Comparison of ENCODE assay signal across 33 cellular contexts in genomic region chr1:230982698-230983097, GRCh38. TPM values are rescaled to one million over a fixed set of nuclear protein-coding genes. Genes with fewer than 3 reads are reported as not detected.
DNase-seq lines count a peak whose midpoint lies in the region; TF ChIP-seq lines count a peak whose summit lies in the region.
"Had no signal": no experiment of that assay in that cellular context is flagged by ENCODE, and none has a peak within 500 bp of the region (broad histone marks: within the 10 kb centered on the region; RNA-seq: fewer than 3 reads in every experiment).

No MANE protein-coding gene starts in this region.

- DNase-seq in AG04450 (ENCODE audit: low read depth, low spot score) (peak; percentile 77), HFFc6 (peak; percentile 63), choroid plexus epithelial cell (ENCODE audit: low read depth) (peak; percentile 79), iris pigment epithelial cell (ENCODE audit: low read depth) (peak; percentile 89), NCI-H446 (lab: John Stamatoyannopoulos, UW) (no peak), COR-L47 (lab: John Stamatoyannopoulos, UW) (no peak), adrenal gland (no peak)
- no peak for DNase-seq in stimulated activated naive CD4-positive, alpha-beta T cell treated with Interleukin-2 at 50 U/mL for 16 hours (lab: John Stamatoyannopoulos, UW)
- DNase-seq: 8988T; activated CD4-positive, alpha-beta memory T cell treated with anti-CD3 and anti-CD28 coated beads, Interleukin-2, amount 10 ng/mL, durations not matched to agents 7 days and 5 days; activated CD4-positive, alpha-beta T cell treated with anti-CD3 and anti-CD28 coated beads for 1 hour; activated CD8-positive, alpha-beta memory T cell treated with anti-CD3 and anti-CD28 coated beads, Interleukin-2, amount 50 U/mL, for 48 hours; BE2C; GF-D8; head of caudate nucleus; Karpas-422; mucosa of descending colon; NCI-H146; NCI-H2107; NCI-H446 treated with DMSO at 0.1 percent for 48 hours; NCI-H82; ovary; retina; small intestine; stimulated activated CD4-positive, alpha-beta T cell treated with anti-CD3 and anti-CD28 coated beads, Interleukin-2, amount 100 ng/mL, for 24 hours; upper lobe of right lung had no signal

- H3K4me3 ChIP-seq in AG04450 (ENCODE audit: low read depth, low read length) = no peak overlapping the region
- no peak overlapping the region for H3K4me3 ChIP-seq in choroid plexus epithelial cell (ENCODE audit: low read depth, low read length)
- H3K4me3 ChIP-seq in adrenal gland = no peak overlapping the region
- H3K4me3 ChIP-seq: lung, mucosa of descending colon, ovary, SK-N-MC, upper lobe of right lung had no signal

- POLR2A ChIA-PET in AG04450 (lab: Yijun Ruan, JAX) = no interaction called here

- intact Hi-C loops in adrenal gland (cut with DNase I) = no loop called here

- peaks cover 8 to 27% of the 10 kb centered on the region in 2 donors for H3K4me1 ChIP-seq in adrenal gland (replicated peaks in 1 of 2)
- H3K4me1 ChIP-seq: BE2C had no signal

- H3K27ac Mint-ChIP-seq in HFFc6 = no peak overlapping the region
- H3K27ac Mint-ChIP-seq: activated CD4-positive, alpha-beta memory T cell treated with anti-CD3 and anti-CD28 coated beads, Interleukin-2, amount 10 ng/mL, durations not matched to agents 7 days and 5 days; activated naive CD8-positive, alpha-beta T cell; activated T-helper 2 cell treated with anti-CD3 and anti-CD28 coated beads, Interferon-gamma antibody, Interleukin-2, Interleukin-4, amounts not matched to agents 10 μg/mL and 5 μg/mL and 100 μg/mL, durations not matched to agents 14 hours and 24 hours and 36 hours; natural killer cell treated with Interleukin-12 subunit alpha and Interleukin-12 subunit beta and Interleukin-15 and Interleukin-18, amount 100 ng/mL, for 72 hours; T-helper 1 cell treated with Interleukin-12 subunit alpha and Interleukin-12 subunit beta and Interleukin-4 antibody, amounts not matched to agents 30 μg/mL and 1 μg/mL, for 36 hours had no signal

- H3K27me3 Mint-ChIP-seq in HFFc6 (ENCODE audit: insufficient read depth) = no peaks in the 10 kb centered on the region
- H3K27me3 Mint-ChIP-seq: activated CD4-positive, alpha-beta memory T cell treated with anti-CD3 and anti-CD28 coated beads, Interleukin-2, amount 10 ng/mL, durations not matched to agents 7 days and 5 days; activated naive CD8-positive, alpha-beta T cell; natural killer cell treated with Interleukin-12 subunit alpha and Interleukin-12 subunit beta and Interleukin-15 and Interleukin-18, amount 100 ng/mL, for 72 hours had no signal

- H3K9me3 ChIP-seq in AG04450 (ENCODE audit: control insufficient read depth, insufficient read depth, low read length) (no peaks in the 10 kb centered on the region), adrenal gland (replicated peaks in 1 of 3) (no peaks in the 10 kb centered on the region)
- H3K9me3 ChIP-seq: BE2C, mucosa of descending colon, ovary, upper lobe of right lung had no signal

- H3K4me3 Mint-ChIP-seq in HFFc6 = no peak overlapping the region
- H3K4me3 Mint-ChIP-seq: activated CD4-positive, alpha-beta memory T cell treated with anti-CD3 and anti-CD28 coated beads, Interleukin-2, amount 10 ng/mL, durations not matched to agents 7 days and 5 days; activated naive CD8-positive, alpha-beta T cell; natural killer cell treated with Interleukin-12 subunit alpha and Interleukin-12 subunit beta and Interleukin-15 and Interleukin-18, amount 100 ng/mL, for 72 hours; T-helper 1 cell treated with Interleukin-12 subunit alpha and Interleukin-12 subunit beta and Interleukin-4 antibody, amounts not matched to agents 30 μg/mL and 1 μg/mL, for 36 hours had no signal

- peaks cover 0 to 4% of the 10 kb centered on the region in 2 donors for H3K36me3 ChIP-seq in adrenal gland (replicated peaks in 1 of 2)
- H3K36me3 ChIP-seq: BE2C, ovary had no signal

- WGBS in adrenal gland, 4 donors = 67 to 81% (median 78%) methylated on average over 4 of the region's 4 CpGs

- TF ChIP-seq POLR2A in adrenal gland (IDR thresholded peaks at IDR 0.05) = no peak

- no peak for TF ChIP-seq CTCF in AG04450 (IDR thresholded peaks at IDR 0.05; ENCODE audit: low read depth, low read length)
- TF ChIP-seq CTCF in HFFc6 (IDR thresholded peaks at IDR 0.05) = no peak
- no peak for TF ChIP-seq CTCF in choroid plexus epithelial cell (conservative IDR thresholded peaks at IDR 0.05; ENCODE audit: low read depth, low read length)
- no peak for TF ChIP-seq CTCF in adrenal gland (IDR thresholded peaks at IDR 0.05)

- CTCF ChIA-PET in AG04450 (lab: Charles Lee) = no interaction called here

- H3K9me3 Mint-ChIP-seq in HFFc6 = no peaks in the 10 kb centered on the region
- H3K9me3 Mint-ChIP-seq: activated CD4-positive, alpha-beta memory T cell treated with anti-CD3 and anti-CD28 coated beads, Interleukin-2, amount 10 ng/mL, durations not matched to agents 7 days and 5 days; activated T-helper 2 cell treated with anti-CD3 and anti-CD28 coated beads, Interferon-gamma antibody, Interleukin-2, Interleukin-4, amounts not matched to agents 10 μg/mL and 5 μg/mL and 100 μg/mL, durations not matched to agents 14 hours and 24 hours and 36 hours; natural killer cell treated with Interleukin-12 subunit alpha and Interleukin-12 subunit beta and Interleukin-15 and Interleukin-18, amount 100 ng/mL, for 72 hours; T-helper 1 cell treated with Interleukin-12 subunit alpha and Interleukin-12 subunit beta and Interleukin-4 antibody, amounts not matched to agents 30 μg/mL and 1 μg/mL, for 36 hours had no signal

- peaks cover 12% of the 10 kb centered on the region for H3K36me3 Mint-ChIP-seq in HFFc6 (ENCODE audit: low read depth)
- H3K36me3 Mint-ChIP-seq: activated naive CD8-positive, alpha-beta T cell had no signal

- H3K27ac ChIP-seq in AG04450 (ENCODE audit: low read depth, low read length) = peak overlapping the region; percentile 78
- H3K27ac ChIP-seq in adrenal gland = no peak overlapping the region
- H3K27ac ChIP-seq: HL-60, ovary, SK-N-MC, upper lobe of right lung had no signal

- H3K27me3 ChIP-seq in AG04450 (ENCODE audit: control insufficient read depth, insufficient read depth, low read length) = no peaks in the 10 kb centered on the region
- H3K27me3 ChIP-seq in adrenal gland = no peaks in the 10 kb centered on the region
- H3K27me3 ChIP-seq: BE2C, ovary, upper lobe of right lung had no signal

- H3K4me1 Mint-ChIP-seq in HFFc6 (ENCODE audit: low read depth) = peaks cover 18% of the 10 kb centered on the region

RNA-seq across cellular contexts. Expression of gene ARV1, which starts 3.8 kb away (rescaled TPM):
- polyA plus RNA-seq in AG04450 (2011; rRNA removed) (26.5 and 37.2 TPM in 2 replicates), adrenal gland (10 to 100 TPM; 39.6 to 81.5 (median 71.2) TPM)
- polyA minus RNA-seq in AG04450 (2011; rRNA and poly(A)+ RNA removed) = 10.4 and 10.9 TPM in 2 replicates
- total RNA-seq in HFFc6 (2021; fragmentation: NEBNext Ultra II Directional; extraction: Animal tissue kit (Norgen Biotek cat#: 25700)) = 10 to 100 TPM; 20.0 to 26.8 (median 22.1) TPM
- total RNA-seq in adrenal gland = 10 to 100 TPM; 20.1 to 40.6 (median 23.2) TPM

RNA-seq across cellular contexts. Expression of gene TTC13, which starts 4.0 kb away (rescaled TPM):
- 8.1 and 10.6 TPM in 2 replicates for polyA plus RNA-seq in AG04450 (2011; rRNA removed)
- polyA minus RNA-seq in AG04450 (2011; rRNA and poly(A)+ RNA removed) = 5.8 and 8.6 TPM in 2 replicates
- total RNA-seq in HFFc6 (2021; fragmentation: NEBNext Ultra II Directional; extraction: Animal tissue kit (Norgen Biotek cat#: 25700)) = 10 to 100 TPM; 10.7 to 14.4 (median 12.4) TPM
- 10 to 100 TPM in 3 of 8 donors, 1 to 10 TPM in 5; 6.6 to 20.7 (median 9.6) TPM for total RNA-seq in adrenal gland
- 10 to 100 TPM; 10.6 to 16.5 (median 12.0) TPM for polyA plus RNA-seq in adrenal gland

RNA-seq across cellular contexts. Expression of gene FAM89A, which starts 57.4 kb away (rescaled TPM):
- polyA plus RNA-seq in AG04450 (2011; rRNA removed) = 11.0 and 13.8 TPM in 2 replicates
- polyA minus RNA-seq in AG04450 (2011; rRNA and poly(A)+ RNA removed) = 4.0 and 4.6 TPM in 2 replicates
- 1 to 10 TPM; 2.4 to 3.7 (median 2.9) TPM for total RNA-seq in HFFc6 (2021; fragmentation: NEBNext Ultra II Directional; extraction: Animal tissue kit (Norgen Biotek cat#: 25700))
- total RNA-seq in adrenal gland = 10 to 100 TPM; 24.4 to 59.4 (median 36.8) TPM
- polyA plus RNA-seq in adrenal gland = 10 to 100 TPM; 11.3 to 30.3 (median 13.6) TPM

Comparison
In these comparisons a context has a peak if more than half of its experiments do, and no peak if none do; other contexts are left out.
1. DNase-seq: peak in AG04450 (single experiment), HFFc6 (single experiment), choroid plexus epithelial cell (single experiment) and iris pigment epithelial cell (single experiment); none in stimulated activated naive CD4-positive, alpha-beta T cell treated with Interleukin-2 at 50 U/mL for 16 hours (single experiment), NCI-H446 (0 of 2), COR-L47 (single experiment) and adrenal gland (0 of 7).
2. RNA of gene FAM89A, which starts 57.4 kb away (total RNA-seq): 24.4 to 59.4 TPM in adrenal gland; 2.4 to 3.7 TPM in HFFc6; every median in the first group is over 4 times any median in the second.